ENCODE assay signal across 8 cellular contexts in the genomic region with DNA sequence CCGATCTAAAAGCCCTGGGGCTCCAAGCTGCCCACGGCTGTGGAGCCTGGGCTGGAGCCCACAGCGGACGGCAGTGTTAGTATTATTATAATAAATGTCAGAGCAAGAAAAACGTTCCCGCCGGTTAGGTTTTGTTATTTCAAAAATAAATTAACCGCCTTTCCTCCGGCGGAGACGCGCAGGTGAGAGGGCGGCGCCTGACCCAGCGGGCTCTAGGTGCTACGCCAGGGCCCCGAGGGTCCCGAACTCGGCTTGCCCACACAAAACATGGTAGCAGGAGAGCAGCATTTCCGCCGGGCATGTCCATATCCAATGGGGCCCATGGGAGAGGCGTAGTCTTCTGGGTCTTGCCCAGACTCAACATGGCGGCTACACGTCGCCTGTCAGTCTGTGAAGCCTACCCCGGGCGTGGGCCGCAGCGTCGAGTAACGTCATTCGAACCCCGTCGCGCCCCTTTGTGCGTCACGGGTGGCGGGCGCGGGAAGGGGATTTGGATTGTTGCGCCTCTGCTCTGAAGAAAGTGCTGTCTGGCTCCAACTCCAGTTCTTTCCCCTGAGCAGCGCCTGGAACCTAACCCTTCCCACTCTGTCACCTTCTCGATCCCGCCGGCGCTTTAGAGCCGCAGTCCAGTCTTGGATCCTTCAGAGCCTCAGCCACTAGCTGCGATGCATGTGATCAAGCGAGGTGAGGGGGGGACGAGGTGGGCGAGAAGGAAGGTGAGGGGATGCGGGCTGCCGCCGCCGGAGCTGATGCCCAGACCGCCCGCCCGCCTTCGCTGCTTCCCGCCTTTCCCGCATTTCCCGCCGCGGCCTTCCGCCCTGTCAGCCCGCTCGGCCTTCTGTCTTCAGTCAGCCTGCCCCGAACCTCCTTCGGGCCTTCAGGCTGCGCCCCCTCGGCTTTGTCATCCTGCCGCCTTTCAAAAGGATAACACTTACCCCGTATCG. TPM values are rescaled to one million over a fixed set of nuclear protein-coding genes. Genes with fewer than 3 reads are reported as not detected.
DNase-seq lines count a peak whose midpoint lies in the region; ATAC-seq, FAIRE-seq and TF ChIP-seq lines count a peak whose summit lies in the region.

A gene (plus strand): TSS at position 452 of the 944 bp plus-strand sequence. CDS start 214 bp downstream, at position 666.

- H3K36me3 Mint-ChIP-seq in chondrocyte (ENCODE audit: low read depth) = no peaks in the 10 kb centered on the region

- no peaks in the 10 kb centered on the region for H3K9me3 ChIP-seq in kidney (ENCODE audit: control insufficient read depth in 1 of 2, low read length in 2 of 2)

- peak; percentile 72 for FAIRE-seq in kidney (lab: Jason Lieb, UNC)

- peak within 1 kb of the TSS; percentile 93 for H3K4me3 Mint-ChIP-seq in chondrocyte (ENCODE audit: unreplicated experiment)

- peak within 1 kb of the TSS; percentile 82 to 87 for H3K27ac ChIP-seq in kidney (ENCODE audit: low read depth in 2 of 2, low read length in 2 of 2)

- H3K36me3 ChIP-seq in kidney (ENCODE audit: control insufficient read depth in 1 of 2, insufficient read depth in 2 of 2, low read length in 2 of 2) = no peaks in the 10 kb centered on the region

- intact Hi-C loops in kidney (cut with DNase I) = no loop called here

- peaks cover 0 to 6% of the 10 kb centered on the region in 2 donors for H3K4me1 ChIP-seq in kidney (ENCODE audit: control insufficient read depth in 1 of 2, insufficient read depth in 1 of 2, low read depth in 1 of 2, low read length in 2 of 2)

- TF ChIP-seq CTCF in chondrocyte (IDR thresholded peaks at IDR 0.05) = no peak
- no peak for TF ChIP-seq CTCF in kidney (IDR thresholded peaks at IDR 0.05; ENCODE audit: borderline replicate concordance, extremely low read depth, insufficient read depth)

- peak; percentile 74 for TF ChIP-seq POLR2A in GM19193 (IDR thresholded peaks at IDR 0.05; ENCODE audit: extremely low read depth, insufficient read depth, insufficient read length)

- peak within 1 kb of the TSS; percentile 76 to 78 for H3K4me3 ChIP-seq in kidney (ENCODE audit: low read length in 2 of 2)

- H3K9ac ChIP-seq in kidney (ENCODE audit: low read length in 2 of 2) = peak within 1 kb of the TSS; percentile 66 to 96

- peak; percentile 91 to 95 for DNase-seq in AML-193 (lab: John Stamatoyannopoulos, UW)
- peak; percentile 85 for DNase-seq in NCI-H510A treated with DMSO at 0.1 percent for 48 hours (lab: John Stamatoyannopoulos, UW)
- DNase-seq in activated CD4-positive, alpha-beta T cell treated with anti-CD3 and anti-CD28 coated beads for 24 hours (ENCODE audit: low read depth in 2 of 2) = peak; percentile 88 to 92
- DNase-seq in chondrocyte (ENCODE audit: low spot score) = peak; percentile 98
- peak; percentile 98 for DNase-seq in kidney
- DNase-seq in stimulated activated CD4-positive, alpha-beta T cell treated with anti-CD3 and anti-CD28 coated beads, Interleukin-15, amount 100 ng/mL, for 24 hours = peak; percentile 96

- peak within 1 kb of the TSS; percentile 98 for H3K27ac Mint-ChIP-seq in chondrocyte (ENCODE audit: unreplicated experiment)

- peaks cover 28% of the 10 kb centered on the region for H3K4me1 Mint-ChIP-seq in chondrocyte (ENCODE audit: low read depth)

- H3K27me3 Mint-ChIP-seq in chondrocyte (ENCODE audit: low read depth) = no peaks in the 10 kb centered on the region

- no peaks in the 10 kb centered on the region for H3K9me3 Mint-ChIP-seq in chondrocyte (ENCODE audit: low read depth)

- ATAC-seq in HG03439 (IDR thresholded peaks at IDR 0.05; ENCODE audit: unreplicated experiment) = peak; percentile 89

RNA-seq across cellular contexts. Expression of the gene that starts here (rescaled TPM):
- total RNA-seq in chondrocyte (31.6 to 53.5 TPM (median 34.1 TPM) in 3 replicates), kidney (33.0 TPM)
- 17.7 TPM for polyA plus RNA-seq in kidney (ENCODE audit: insufficient read depth, low read depth, low replicate concordance)

Comparison
In these comparisons a context has a peak if more than half of its experiments do, and no peak if none do; other contexts are left out.
1. Peak in every context shown above with its lines: DNase-seq, ATAC-seq, H3K4me3 ChIP-seq and H3K27ac ChIP-seq.